In genomic region chr4:147866532-147867271, GRCh38 we compare ENCODE assay signal across 8 cellular contexts.
DNase-seq lines count a peak whose midpoint lies in the region; ATAC-seq, FAIRE-seq and TF ChIP-seq lines count a peak whose summit lies in the region.

No MANE protein-coding gene starts in this region.

- ATAC-seq in HG02759 (IDR thresholded peaks at IDR 0.05; ENCODE audit: unreplicated experiment): peak; percentile 84
- no peak for ATAC-seq in HG03025 (IDR thresholded peaks at IDR 0.05; ENCODE audit: low FRiP score, unreplicated experiment)

- peak; percentile 98 to 100 (median 100) for TF ChIP-seq CTCF in adrenal gland (IDR thresholded peaks at IDR 0.05)
- peak; percentile 100 for TF ChIP-seq CTCF in left ventricle myocardium inferior (IDR thresholded peaks at IDR 0.05; ENCODE audit: borderline replicate concordance)

- H3K9me3 ChIP-seq in adrenal gland (replicated peaks in 1 of 3): no peaks in the 10 kb centered on the region
- no peaks in the 10 kb centered on the region for H3K9me3 ChIP-seq in left ventricle myocardium inferior (replicated peaks)

- no peaks in the 10 kb centered on the region for H3K36me3 ChIP-seq in adrenal gland (replicated peaks in 1 of 2)
- peaks cover 35% of the 10 kb centered on the region for H3K36me3 ChIP-seq in left ventricle myocardium inferior

- intact Hi-C loops in adrenal gland (cut with DNase I): loop anchor here (5.0 kb wide), 1 partner anchor 159 kb away; no protein-coding TSS in a partner anchor
- intact Hi-C loops in left ventricle myocardium inferior (cut with micrococcal nuclease): loop anchor here (1.0 kb wide), 1 partner anchor 158 kb away; no protein-coding TSS in a partner anchor

- no peaks in the 10 kb centered on the region for H3K27me3 ChIP-seq in adrenal gland
- H3K27me3 ChIP-seq in left ventricle myocardium inferior (ENCODE audit: low read depth): no peaks in the 10 kb centered on the region

- DNase-seq in GM12891 (ENCODE audit: insufficient read length, low spot score) (peak; percentile 52), NCI-H128 (lab: John Stamatoyannopoulos, UW; ENCODE audit: unreplicated experiment) (peak; percentile 40), SW 1271 (lab: John Stamatoyannopoulos, UW) (peak; percentile 8 to 64), adrenal gland (peak; percentile 88 to 99 (median 95)), left ventricle myocardium inferior (peak; percentile 89), pulmonary artery endothelial cell (ENCODE audit: low read depth, low spot score) (peak; percentile 71)

- TF ChIP-seq POLR2A in GM12891 (IDR thresholded peaks at IDR 0.05; ENCODE audit: low read depth, low read length) (no peak), adrenal gland (IDR thresholded peaks at IDR 0.05) (peak in 1 of 2 donors; percentile 37)

- no peak overlapping the region for H3K4me3 ChIP-seq in adrenal gland
- H3K4me3 ChIP-seq in left ventricle myocardium inferior: no peak overlapping the region

- FAIRE-seq in GM12891 (lab: Jason Lieb, UNC): peak; percentile 76

- 21 to 24% (median 22%) methylated on average over 2 of the region's 2 CpGs for WGBS in adrenal gland, 4 donors

- H3K4me1 ChIP-seq in adrenal gland (replicated peaks in 1 of 2) (peaks cover 4 to 26% of the 10 kb centered on the region in 2 donors), left ventricle myocardium inferior (peaks cover 54% of the 10 kb centered on the region)

- H3K27ac ChIP-seq in adrenal gland (peak overlapping the region in 2 of 5 donors; percentile 7 to 18), left ventricle myocardium inferior (replicated peaks) (peak overlapping the region; percentile 59)

TF ChIP-seq in GM12891, 5 proteins besides CTCF, POLR2A, EP300 and RAD21:
- no peak for TF ChIP-seq POU2F2 (IDR thresholded peaks at IDR 0.05; ENCODE audit: low read depth, low read length)
- TF ChIP-seq SPI1 (IDR thresholded peaks at IDR 0.05; ENCODE audit: low read depth, low read length): no peak
- TF ChIP-seq TAF1 (IDR thresholded peaks at IDR 0.05; ENCODE audit: low read depth, low read length): no peak
- no peak for TF ChIP-seq PAX5 (IDR thresholded peaks at IDR 0.05; ENCODE audit: insufficient read depth, low read length, severe bottlenecking)
- TF ChIP-seq POLR2AphosphoS5 (IDR thresholded peaks at IDR 0.05; ENCODE audit: low read depth, low read length): no peak

Comparison
In these comparisons a context has a peak if more than half of its experiments do, and no peak if none do; other contexts are left out.
1. DNase-seq: peak in every context shown above with its lines; median percentile 95 in adrenal gland; 89 in left ventricle myocardium inferior; 71 in pulmonary artery endothelial cell; 52 in GM12891; 40 in NCI-H128; 36 in SW 1271.